In genomic region chr4:154441124-154441523, GRCh38 we compare ENCODE assay signal across 9 cellular contexts. TPM values are rescaled to one million over a fixed set of nuclear protein-coding genes. Genes with fewer than 3 reads are reported as not detected.
"Had no signal": no experiment of that assay in that cellular context is flagged by ENCODE, and none has a peak within 500 bp of the region (broad histone marks: within the 10 kb centered on the region; RNA-seq: fewer than 3 reads in every experiment).

No MANE protein-coding gene starts in this region.

- H3K4me3 ChIP-seq: GM12878 had no signal

- DNase-seq: GDM1, GF-D8 had no signal

- ATAC-seq: GM12878 had no signal

- FAIRE-seq: G401.6, GM12878, GM12891, GM12892, GM18507, GM19239 had no signal

RNA-seq across cellular contexts. Expression of gene DCHS2, which starts 50.5 kb away (rescaled TPM):
- total RNA-seq: G401 had no signal
